ENCODE assay signal across 1 cellular context in genomic region chr2:1366546-1367134, GRCh38.
TF ChIP-seq lines count a peak whose summit lies in the region.

No MANE protein-coding gene starts in this region.

TF ChIP-seq in WTC11, 78 proteins besides CTCF, POLR2A, EP300 and RAD21 (continued from another document):
- TF ChIP-seq ZNF512 (CRISPR knock-in tag; IDR thresholded peaks at IDR 0.05; ENCODE audit: borderline replicate concordance) (no peak), STAT6 (CRISPR knock-in tag; conservative IDR thresholded peaks at IDR 0.05; ENCODE audit: low read depth) (no peak), SOX15 (CRISPR knock-in tag; IDR thresholded peaks at IDR 0.05) (no peak), ZNF396 (CRISPR knock-in tag; IDR thresholded peaks at IDR 0.05; ENCODE audit: borderline replicate concordance) (no peak), E2F1 (CRISPR knock-in tag; IDR thresholded peaks at IDR 0.05) (no peak)
